ENCODE assay signal across 6 cellular contexts in genomic region chr2:104979786-104980185, GRCh38. TPM values are rescaled to one million over a fixed set of nuclear protein-coding genes. Genes with fewer than 3 reads are reported as not detected.
DNase-seq lines count a peak whose midpoint lies in the region; ATAC-seq, FAIRE-seq and TF ChIP-seq lines count a peak whose summit lies in the region.
"Not testable (repeated sequence)": the region's sequence is repeated elsewhere in the genome, so short reads cannot be mapped to it uniquely, and the experiment has no call there.

No MANE protein-coding gene starts in this region.

- TF ChIP-seq EP300 in H1 (IDR thresholded peaks at IDR 0.05; ENCODE audit: borderline replicate concordance in 1 of 2, low read depth in 2 of 2, low read length in 2 of 2): not testable (repeated sequence)

- not testable (repeated sequence) for H3K18ac ChIP-seq in H1 (ENCODE audit: extremely low read depth, low read length); trophoblast cell (ENCODE audit: low read length)

- not testable (repeated sequence) for H4K91ac ChIP-seq in H1 (replicated peaks; ENCODE audit: insufficient read length, low read length); trophoblast cell (ENCODE audit: low read depth, low read length)

- H4K5ac ChIP-seq in H1 (ENCODE audit: insufficient read length, low read depth, low read length): not testable (repeated sequence)

- DNase-seq in LNCaP clone FGC (ENCODE audit: low read depth): peak; percentile 62
- DNase-seq in RWPE2 (ENCODE audit: low spot score); H1 (ENCODE audit: low read depth in 1 of 2, low spot score in 2 of 2); type B pancreatic cell (ENCODE audit: extremely low spot score, unreplicated experiment): not testable (repeated sequence)
- peak; percentile 55 for DNase-seq in kidney tubule cell (ENCODE audit: low spot score)
- peak in 1 of 2 donors; percentile 39 for DNase-seq in trophoblast cell

- H4K20me1 ChIP-seq in H1 (replicated peaks in 1 of 2; ENCODE audit: control insufficient read depth in 1 of 2, insufficient read depth in 2 of 2, low read length in 2 of 2): not testable (repeated sequence)

- not testable (repeated sequence) for H2BK120ac ChIP-seq in H1 (replicated peaks; ENCODE audit: low read depth, low read length); trophoblast cell (ENCODE audit: insufficient read depth, low read length, poor library complexity)

- not testable (repeated sequence) for H3K27ac ChIP-seq in RWPE2 (ENCODE audit: poor library complexity, severe bottlenecking); H1 (ENCODE audit: low read depth, low read length); trophoblast cell (ENCODE audit: low read depth, low read length)

- H2AFZ ChIP-seq in H1 (ENCODE audit: low read length); trophoblast cell (ENCODE audit: insufficient read depth, low read length, poor library complexity): not testable (repeated sequence)

- not testable (repeated sequence) for H2BK20ac ChIP-seq in H1 (ENCODE audit: low read length)

- not testable (repeated sequence) for H3K14ac ChIP-seq in H1 (ENCODE audit: insufficient read length); trophoblast cell (ENCODE audit: low read length)

- TF ChIP-seq POLR2A in H1 (IDR thresholded peaks at IDR 0.05; ENCODE audit: control extremely low read depth in 1 of 2, low read depth in 2 of 2, low read length in 2 of 2): not testable (repeated sequence)

- 91% methylated on average over 6 of the region's 6 CpGs; no CpG with 5 or more reads in 1 of the 2 experiments for WGBS in H1 (ENCODE audit: extremely low coverage in 1 of 2, insufficient coverage in 1 of 2, insufficient read length in 1 of 2, insufficient replicate concordance in 2 of 2, low coverage in 1 of 2, low lambda C conversion rate in 2 of 2, missing lambda C conversion rate in 1 of 2), 2 experiments
- no CpG with 5 or more reads among the region's 6 CpGs for WGBS in trophoblast cell (ENCODE audit: extremely low coverage, insufficient coverage, insufficient read length)

- H4K12ac ChIP-seq in trophoblast cell (ENCODE audit: low read depth, low read length): not testable (repeated sequence)

- H3K4ac ChIP-seq in H1 (replicated peaks; ENCODE audit: insufficient read length, low read depth, low read length); trophoblast cell (ENCODE audit: low read depth, low read length): not testable (repeated sequence)

- H3K4me3 ChIP-seq in LNCaP clone FGC (ENCODE audit: low read depth, low read length); RWPE2 (ENCODE audit: severe bottlenecking); H1 (ENCODE audit: extremely low read depth in 1 of 4, insufficient read depth in 2 of 4, low read depth in 3 of 4, low read length in 4 of 4); trophoblast cell (ENCODE audit: low read depth, low read length): not testable (repeated sequence)

- not testable (repeated sequence) for H3K79me2 ChIP-seq in H1 (ENCODE audit: control insufficient read depth in 1 of 2, insufficient read depth in 2 of 2, low read length in 2 of 2); trophoblast cell (ENCODE audit: control insufficient read depth, insufficient read depth, low read length, poor library complexity)

- FAIRE-seq in H1 (lab: Jason Lieb, UNC): peak; percentile 69

- H3K4me3 Mint-ChIP-seq in type B pancreatic cell: not testable (repeated sequence)

- not testable (repeated sequence) for H3K4me2 ChIP-seq in H1 (ENCODE audit: insufficient read depth in 1 of 2, low read depth in 2 of 2, low read length in 2 of 2)
- H3K4me2 ChIP-seq in trophoblast cell (ENCODE audit: low read length): peak overlapping the region; percentile 16

- CTCF ChIA-PET in H1 (lab: Charles Lee; ENCODE audit: partially characterized antibody): interaction anchor here (0.8 kb wide), 1 partner anchor 14 kb away, joined by 4 read pairs; no protein-coding TSS in a partner anchor

- H2AK5ac ChIP-seq in H1 (ENCODE audit: low read depth, low read length); trophoblast cell (ENCODE audit: low read length): not testable (repeated sequence)

- not testable (repeated sequence) for H3K9ac ChIP-seq in H1 (replicated peaks in 1 of 4; ENCODE audit: extremely low read depth in 1 of 4, low read depth in 3 of 4, low read length in 3 of 4); trophoblast cell (ENCODE audit: low read length)

- H3K27me3 Mint-ChIP-seq in type B pancreatic cell: not testable (repeated sequence)

- not testable (repeated sequence) for TF ChIP-seq CTCF in LNCaP clone FGC (IDR thresholded peaks at IDR 0.05; ENCODE audit: control insufficient read depth, extremely low read depth, insufficient read depth); RWPE2 (IDR thresholded peaks at IDR 0.05; ENCODE audit: poor library complexity, severe bottlenecking); H1 (IDR thresholded peaks at IDR 0.05; ENCODE audit: control extremely low read depth in 1 of 3, insufficient read depth in 1 of 3, low read depth in 1 of 3, low read length in 3 of 3); type B pancreatic cell (conservative IDR thresholded peaks at IDR 0.05)

- H3K36me3 Mint-ChIP-seq in type B pancreatic cell: not testable (repeated sequence)

- H3K27me3 ChIP-seq in RWPE2 (ENCODE audit: insufficient read depth, poor library complexity, severe bottlenecking); H1 (replicated peaks in 1 of 4; ENCODE audit: control insufficient read depth in 3 of 4, extremely low read depth in 1 of 4, insufficient read depth in 3 of 4, low read length in 3 of 4); trophoblast cell (ENCODE audit: insufficient read depth, low read length): not testable (repeated sequence)

- H3K9me3 Mint-ChIP-seq in type B pancreatic cell: not testable (repeated sequence)

- not testable (repeated sequence) for H3K23me2 ChIP-seq in H1 (ENCODE audit: low read depth, low read length)

- POLR2A ChIA-PET in H1 (lab: Charles Lee; ENCODE audit: partially characterized antibody): not testable (repeated sequence)

- ATAC-seq in RWPE2 (ENCODE audit: low read depth): peak; percentile 58; the same call in 2 of the 3 replicates

- H3K4me1 Mint-ChIP-seq in type B pancreatic cell (ENCODE audit: unreplicated experiment): not testable (repeated sequence)

- H3K79me1 ChIP-seq in H1 (ENCODE audit: low read depth, low read length); trophoblast cell (ENCODE audit: low read length): not testable (repeated sequence)

- H2BK5ac ChIP-seq in H1 (ENCODE audit: low read depth, low read length); trophoblast cell (ENCODE audit: low read depth, low read length, poor library complexity): not testable (repeated sequence)

- H3K9me3 ChIP-seq in RWPE2 (ENCODE audit: severe bottlenecking); H1 (ENCODE audit: insufficient read depth in 2 of 2, low read depth in 1 of 2, low read length in 1 of 2); trophoblast cell (ENCODE audit: insufficient read depth, low read depth, low read length): not testable (repeated sequence)

- H3K4me1 ChIP-seq in RWPE2 (ENCODE audit: insufficient read depth, poor library complexity, severe bottlenecking); H1 (replicated peaks in 1 of 4; ENCODE audit: control insufficient read depth in 3 of 4, insufficient read depth in 4 of 4, low read length in 3 of 4); trophoblast cell (ENCODE audit: control insufficient read depth in 1 of 2, insufficient read depth in 2 of 2, low read length in 2 of 2): not testable (repeated sequence)

- peak overlapping the region; percentile 27 for H3K27ac Mint-ChIP-seq in type B pancreatic cell

- not testable (repeated sequence) for H4K8ac ChIP-seq in H1 (ENCODE audit: extremely low read depth, insufficient read depth, low read length); trophoblast cell (ENCODE audit: low read depth, low read length)

- TF ChIP-seq RAD21 in H1 (IDR thresholded peaks at IDR 0.05 in 1 of 2, conservative IDR thresholded peaks at IDR 0.05 in 1 of 2; ENCODE audit: low read depth in 2 of 2, low read length in 2 of 2): not testable (repeated sequence)

- H3K56ac ChIP-seq in H1 (replicated peaks; ENCODE audit: insufficient read length, low read depth, low read length): not testable (repeated sequence)

- H3K36me3 ChIP-seq in RWPE2 (ENCODE audit: low read depth); H1 (ENCODE audit: control insufficient read depth in 2 of 4, insufficient read depth in 4 of 4, low read length in 3 of 4); trophoblast cell (ENCODE audit: control insufficient read depth in 1 of 2, insufficient read depth in 2 of 2, low read length in 2 of 2): not testable (repeated sequence)

- not testable (repeated sequence) for H3K23ac ChIP-seq in H1 (ENCODE audit: insufficient read length); trophoblast cell (ENCODE audit: low read length)

- not testable (repeated sequence) for H2BK12ac ChIP-seq in H1 (ENCODE audit: low read depth, low read length); trophoblast cell (ENCODE audit: low read length)

- H2BK15ac ChIP-seq in H1 (ENCODE audit: low read length): not testable (repeated sequence)

RNA-seq across cellular contexts. Expression of gene MRPS9, which starts 58.1 kb away (rescaled TPM):
- 71.0 and 72.3 TPM in 2 replicates for total RNA-seq in H1 (2021; fragmentation: NEBNext Ultra II Directional; extraction: Animal tissue kit (Norgen Biotek cat#: 25700))
- 34.9 and 36.2 TPM in 2 replicates for polyA plus RNA-seq in H1 (2011; rRNA removed)
- 63.4 TPM for polyA plus RNA-seq in H1 (2011; cell fraction: cytosol; rRNA removed)
- polyA plus RNA-seq in H1 (2011; cell fraction: nucleus; rRNA removed): 39.2 TPM
- 64.3 to 83.7 TPM (median 67.0 TPM) in 4 replicates for polyA plus RNA-seq in H1 (2012, experiment 1 of 2)
- polyA plus RNA-seq in H1 (2012, experiment 2 of 2): 10.8 TPM
- 78.5 TPM for polyA plus RNA-seq in H1 (2013, experiment 1 of 2)
- 80.0 TPM for polyA plus RNA-seq in H1 (2013, experiment 2 of 2)
- polyA minus RNA-seq in H1 (2011; rRNA and poly(A)+ RNA removed): 24.3 and 38.9 TPM in 2 replicates
- polyA minus RNA-seq in H1 (2011; cell fraction: cytosol; rRNA and poly(A)+ RNA removed): 27.4 TPM
- 22.1 TPM for polyA minus RNA-seq in H1 (2011; cell fraction: nucleus; rRNA and poly(A)+ RNA removed)
- polyA plus RNA-seq in trophoblast cell (2013): 27.3 and 29.3 TPM in 2 replicates
- total RNA-seq in type B pancreatic cell (ENCODE audit: low replicate concordance): 29.1 and 33.6 TPM in 2 replicates
